Comparison of ENCODE assay signal across 1 cellular context in the genomic region with DNA sequence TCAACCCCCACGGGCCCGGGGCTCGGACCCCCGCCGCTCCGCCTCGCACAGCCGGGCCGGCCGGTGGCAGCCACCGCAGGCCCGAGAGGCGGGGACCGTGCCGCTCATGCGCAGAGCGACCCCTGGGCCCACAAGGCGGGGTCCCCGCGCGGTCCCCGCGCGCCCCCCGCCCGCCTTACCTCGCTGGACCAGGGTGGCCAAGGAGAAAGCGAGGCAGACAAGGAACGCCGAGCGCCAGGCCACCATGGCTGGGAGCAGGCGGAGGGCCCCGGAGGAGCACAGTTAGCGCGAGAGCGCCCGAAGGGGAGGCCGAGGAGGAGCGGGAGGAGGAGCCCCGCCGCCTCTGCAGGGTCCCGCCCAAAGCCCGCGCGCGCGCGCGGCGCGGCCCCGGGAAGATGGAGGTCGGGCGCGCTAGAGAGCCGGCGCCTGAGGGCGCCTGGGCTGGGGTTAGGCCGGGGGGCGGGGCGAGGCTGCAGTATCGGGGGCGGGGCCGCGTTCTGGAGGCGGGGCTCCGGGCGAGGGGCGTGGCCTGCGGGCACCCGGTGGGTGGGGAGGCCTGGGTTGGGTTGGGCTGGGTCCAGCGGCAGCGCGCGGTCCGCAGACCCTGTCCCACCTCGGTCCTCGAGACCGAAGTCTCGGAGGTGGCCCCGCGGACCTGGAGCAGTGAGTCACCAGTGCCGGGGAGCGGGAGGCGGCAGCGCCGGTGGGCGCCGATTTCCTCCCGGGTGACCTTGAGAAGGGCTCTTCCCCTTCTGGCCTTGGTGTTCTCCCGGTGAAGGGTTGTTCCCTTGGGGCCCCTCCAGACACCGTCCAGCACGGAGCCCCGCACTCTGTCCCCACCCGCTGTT.
TF ChIP-seq lines count a peak whose summit lies in the region.

A gene with protein sequence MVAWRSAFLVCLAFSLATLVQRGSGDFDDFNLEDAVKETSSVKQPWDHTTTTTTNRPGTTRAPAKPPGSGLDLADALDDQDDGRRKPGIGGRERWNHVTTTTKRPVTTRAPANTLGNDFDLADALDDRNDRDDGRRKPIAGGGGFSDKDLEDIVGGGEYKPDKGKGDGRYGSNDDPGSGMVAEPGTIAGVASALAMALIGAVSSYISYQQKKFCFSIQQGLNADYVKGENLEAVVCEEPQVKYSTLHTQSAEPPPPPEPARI (minus strand): TSS at position 326 of the 848 bp plus-strand sequence. CDS start 80 bp downstream, at position 246.

TF ChIP-seq in HEK293, 187 proteins besides CTCF, POLR2A, EP300 and RAD21 (continued from another document and continues in another):
- TF ChIP-seq, protein P1, sequence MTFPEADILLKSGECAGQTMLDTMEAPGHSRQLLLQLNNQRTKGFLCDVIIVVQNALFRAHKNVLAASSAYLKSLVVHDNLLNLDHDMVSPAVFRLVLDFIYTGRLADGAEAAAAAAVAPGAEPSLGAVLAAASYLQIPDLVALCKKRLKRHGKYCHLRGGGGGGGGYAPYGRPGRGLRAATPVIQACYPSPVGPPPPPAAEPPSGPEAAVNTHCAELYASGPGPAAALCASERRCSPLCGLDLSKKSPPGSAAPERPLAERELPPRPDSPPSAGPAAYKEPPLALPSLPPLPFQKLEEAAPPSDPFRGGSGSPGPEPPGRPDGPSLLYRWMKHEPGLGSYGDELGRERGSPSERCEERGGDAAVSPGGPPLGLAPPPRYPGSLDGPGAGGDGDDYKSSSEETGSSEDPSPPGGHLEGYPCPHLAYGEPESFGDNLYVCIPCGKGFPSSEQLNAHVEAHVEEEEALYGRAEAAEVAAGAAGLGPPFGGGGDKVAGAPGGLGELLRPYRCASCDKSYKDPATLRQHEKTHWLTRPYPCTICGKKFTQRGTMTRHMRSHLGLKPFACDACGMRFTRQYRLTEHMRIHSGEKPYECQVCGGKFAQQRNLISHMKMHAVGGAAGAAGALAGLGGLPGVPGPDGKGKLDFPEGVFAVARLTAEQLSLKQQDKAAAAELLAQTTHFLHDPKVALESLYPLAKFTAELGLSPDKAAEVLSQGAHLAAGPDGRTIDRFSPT (tag by site-specific recombination; IDR thresholded peaks at IDR 0.05): peak; percentile 46; the same call in 1 of the 2 replicates
- no peak for TF ChIP-seq ZNF146 (tag by site-specific recombination; IDR thresholded peaks at IDR 0.05)
- TF ChIP-seq, protein P2, sequence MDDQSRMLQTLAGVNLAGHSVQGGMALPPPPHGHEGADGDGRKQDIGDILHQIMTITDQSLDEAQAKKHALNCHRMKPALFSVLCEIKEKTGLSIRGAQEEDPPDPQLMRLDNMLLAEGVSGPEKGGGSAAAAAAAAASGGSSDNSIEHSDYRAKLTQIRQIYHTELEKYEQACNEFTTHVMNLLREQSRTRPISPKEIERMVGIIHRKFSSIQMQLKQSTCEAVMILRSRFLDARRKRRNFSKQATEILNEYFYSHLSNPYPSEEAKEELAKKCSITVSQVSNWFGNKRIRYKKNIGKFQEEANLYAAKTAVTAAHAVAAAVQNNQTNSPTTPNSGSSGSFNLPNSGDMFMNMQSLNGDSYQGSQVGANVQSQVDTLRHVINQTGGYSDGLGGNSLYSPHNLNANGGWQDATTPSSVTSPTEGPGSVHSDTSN (CRISPR knock-in tag; IDR thresholded peaks at IDR 0.05): no peak
- TF ChIP-seq, protein P3, sequence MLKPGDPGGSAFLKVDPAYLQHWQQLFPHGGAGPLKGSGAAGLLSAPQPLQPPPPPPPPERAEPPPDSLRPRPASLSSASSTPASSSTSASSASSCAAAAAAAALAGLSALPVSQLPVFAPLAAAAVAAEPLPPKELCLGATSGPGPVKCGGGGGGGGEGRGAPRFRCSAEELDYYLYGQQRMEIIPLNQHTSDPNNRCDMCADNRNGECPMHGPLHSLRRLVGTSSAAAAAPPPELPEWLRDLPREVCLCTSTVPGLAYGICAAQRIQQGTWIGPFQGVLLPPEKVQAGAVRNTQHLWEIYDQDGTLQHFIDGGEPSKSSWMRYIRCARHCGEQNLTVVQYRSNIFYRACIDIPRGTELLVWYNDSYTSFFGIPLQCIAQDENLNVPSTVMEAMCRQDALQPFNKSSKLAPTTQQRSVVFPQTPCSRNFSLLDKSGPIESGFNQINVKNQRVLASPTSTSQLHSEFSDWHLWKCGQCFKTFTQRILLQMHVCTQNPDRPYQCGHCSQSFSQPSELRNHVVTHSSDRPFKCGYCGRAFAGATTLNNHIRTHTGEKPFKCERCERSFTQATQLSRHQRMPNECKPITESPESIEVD (tag by site-specific recombination; IDR thresholded peaks at IDR 0.05): no peak
- TF ChIP-seq, protein P4, sequence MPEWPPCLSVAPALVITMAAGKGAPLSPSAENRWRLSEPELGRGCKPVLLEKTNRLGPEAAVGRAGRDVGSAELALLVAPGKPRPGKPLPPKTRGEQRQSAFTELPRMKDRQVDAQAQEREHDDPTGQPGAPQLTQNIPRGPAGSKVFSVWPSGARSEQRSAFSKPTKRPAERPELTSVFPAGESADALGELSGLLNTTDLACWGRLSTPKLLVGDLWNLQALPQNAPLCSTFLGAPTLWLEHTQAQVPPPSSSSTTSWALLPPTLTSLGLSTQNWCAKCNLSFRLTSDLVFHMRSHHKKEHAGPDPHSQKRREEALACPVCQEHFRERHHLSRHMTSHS (tag by site-specific recombination; IDR thresholded peaks at IDR 0.05): no peak
- TF ChIP-seq, protein P5, sequence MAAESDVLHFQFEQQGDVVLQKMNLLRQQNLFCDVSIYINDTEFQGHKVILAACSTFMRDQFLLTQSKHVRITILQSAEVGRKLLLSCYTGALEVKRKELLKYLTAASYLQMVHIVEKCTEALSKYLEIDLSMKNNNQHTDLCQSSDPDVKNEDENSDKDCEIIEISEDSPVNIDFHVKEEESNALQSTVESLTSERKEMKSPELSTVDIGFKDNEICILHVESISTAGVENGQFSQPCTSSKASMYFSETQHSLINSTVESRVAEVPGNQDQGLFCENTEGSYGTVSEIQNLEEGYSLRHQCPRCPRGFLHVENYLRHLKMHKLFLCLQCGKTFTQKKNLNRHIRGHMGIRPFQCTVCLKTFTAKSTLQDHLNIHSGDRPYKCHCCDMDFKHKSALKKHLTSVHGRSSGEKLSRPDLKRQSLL (tag by site-specific recombination; IDR thresholded peaks at IDR 0.05): peak; percentile 68
- TF ChIP-seq ZNF561 (tag by site-specific recombination; IDR thresholded peaks at IDR 0.05; ENCODE audit: borderline replicate concordance): 0 out of 2 replicates have a peak, but pooled peaks have one; percentile 27
- TF ChIP-seq ZNF548 (tag by site-specific recombination; IDR thresholded peaks at IDR 0.05): no peak
- no peak for TF ChIP-seq ZNF133 (tag by site-specific recombination; IDR thresholded peaks at IDR 0.05)
- no peak for TF ChIP-seq ZNF366 (tag by site-specific recombination; conservative IDR thresholded peaks at IDR 0.05)
- no peak for TF ChIP-seq BCL11B (tag by site-specific recombination; IDR thresholded peaks at IDR 0.05; ENCODE audit: low read depth)
- no peak for TF ChIP-seq GLI2 (tag by site-specific recombination; IDR thresholded peaks at IDR 0.05; ENCODE audit: borderline replicate concordance, low read depth)
- TF ChIP-seq ZSCAN16 (tag by site-specific recombination; IDR thresholded peaks at IDR 0.05): no peak
- TF ChIP-seq ZNF169 (tag by site-specific recombination; IDR thresholded peaks at IDR 0.05): no peak
- TF ChIP-seq, protein P6, sequence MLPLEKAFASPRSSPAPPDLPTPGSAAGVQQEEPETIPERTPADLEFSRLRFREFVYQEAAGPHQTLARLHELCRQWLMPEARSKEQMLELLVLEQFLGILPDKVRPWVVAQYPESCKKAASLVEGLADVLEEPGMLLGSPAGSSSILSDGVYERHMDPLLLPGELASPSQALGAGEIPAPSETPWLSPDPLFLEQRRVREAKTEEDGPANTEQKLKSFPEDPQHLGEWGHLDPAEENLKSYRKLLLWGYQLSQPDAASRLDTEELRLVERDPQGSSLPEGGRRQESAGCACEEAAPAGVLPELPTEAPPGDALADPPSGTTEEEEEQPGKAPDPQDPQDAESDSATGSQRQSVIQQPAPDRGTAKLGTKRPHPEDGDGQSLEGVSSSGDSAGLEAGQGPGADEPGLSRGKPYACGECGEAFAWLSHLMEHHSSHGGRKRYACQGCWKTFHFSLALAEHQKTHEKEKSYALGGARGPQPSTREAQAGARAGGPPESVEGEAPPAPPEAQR (tag by site-specific recombination; IDR thresholded peaks at IDR 0.05): no peak
- TF ChIP-seq KLF1 (tag by site-specific recombination; IDR thresholded peaks at IDR 0.05): no peak; the same call in 1 of the 2 replicates
- no peak for TF ChIP-seq ZNF529 (tag by site-specific recombination; IDR thresholded peaks at IDR 0.05; ENCODE audit: insufficient replicate concordance)
- TF ChIP-seq ZNF660 (tag by site-specific recombination; IDR thresholded peaks at IDR 0.05): 0 out of 2 replicates have a peak, but pooled peaks have one; percentile 9
- no peak for TF ChIP-seq GLI4 (tag by site-specific recombination; IDR thresholded peaks at IDR 0.05)
- TF ChIP-seq REPIN1 (tag by site-specific recombination; IDR thresholded peaks at IDR 0.05; ENCODE audit: low read depth): no peak
- TF ChIP-seq, protein P7, sequence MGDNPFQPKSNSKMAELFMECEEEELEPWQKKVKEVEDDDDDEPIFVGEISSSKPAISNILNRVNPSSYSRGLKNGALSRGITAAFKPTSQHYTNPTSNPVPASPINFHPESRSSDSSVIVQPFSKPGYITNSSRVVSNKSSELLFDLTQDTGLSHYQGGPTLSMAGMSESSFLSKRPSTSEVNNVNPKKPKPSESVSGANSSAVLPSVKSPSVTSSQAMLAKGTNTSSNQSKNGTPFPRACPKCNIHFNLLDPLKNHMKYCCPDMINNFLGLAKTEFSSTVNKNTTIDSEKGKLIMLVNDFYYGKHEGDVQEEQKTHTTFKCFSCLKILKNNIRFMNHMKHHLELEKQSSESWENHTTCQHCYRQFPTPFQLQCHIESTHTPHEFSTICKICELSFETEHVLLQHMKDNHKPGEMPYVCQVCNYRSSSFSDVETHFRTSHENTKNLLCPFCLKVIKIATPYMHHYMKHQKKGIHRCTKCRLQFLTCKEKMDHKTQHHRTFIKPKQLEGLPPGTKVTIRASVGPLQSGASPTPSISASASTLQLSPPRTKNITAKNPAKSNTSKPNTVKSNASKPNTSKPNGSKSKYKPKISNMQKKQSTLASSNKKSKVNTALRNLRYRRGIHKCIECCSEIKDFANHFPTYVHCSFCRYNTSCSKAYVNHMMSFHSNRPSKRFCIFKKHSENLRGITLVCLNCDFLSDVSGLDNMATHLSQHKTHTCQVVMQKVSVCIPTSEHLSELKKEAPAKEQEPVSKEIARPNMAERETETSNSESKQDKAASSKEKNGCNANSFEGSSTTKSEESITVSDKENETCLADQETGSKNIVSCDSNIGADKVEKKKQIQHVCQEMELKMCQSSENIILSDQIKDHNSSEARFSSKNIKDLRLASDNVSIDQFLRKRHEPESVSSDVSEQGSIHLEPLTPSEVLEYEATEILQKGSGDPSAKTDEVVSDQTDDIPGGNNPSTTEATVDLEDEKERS (tag by site-specific recombination; IDR thresholded peaks at IDR 0.05): no peak
- TF ChIP-seq, protein P8, sequence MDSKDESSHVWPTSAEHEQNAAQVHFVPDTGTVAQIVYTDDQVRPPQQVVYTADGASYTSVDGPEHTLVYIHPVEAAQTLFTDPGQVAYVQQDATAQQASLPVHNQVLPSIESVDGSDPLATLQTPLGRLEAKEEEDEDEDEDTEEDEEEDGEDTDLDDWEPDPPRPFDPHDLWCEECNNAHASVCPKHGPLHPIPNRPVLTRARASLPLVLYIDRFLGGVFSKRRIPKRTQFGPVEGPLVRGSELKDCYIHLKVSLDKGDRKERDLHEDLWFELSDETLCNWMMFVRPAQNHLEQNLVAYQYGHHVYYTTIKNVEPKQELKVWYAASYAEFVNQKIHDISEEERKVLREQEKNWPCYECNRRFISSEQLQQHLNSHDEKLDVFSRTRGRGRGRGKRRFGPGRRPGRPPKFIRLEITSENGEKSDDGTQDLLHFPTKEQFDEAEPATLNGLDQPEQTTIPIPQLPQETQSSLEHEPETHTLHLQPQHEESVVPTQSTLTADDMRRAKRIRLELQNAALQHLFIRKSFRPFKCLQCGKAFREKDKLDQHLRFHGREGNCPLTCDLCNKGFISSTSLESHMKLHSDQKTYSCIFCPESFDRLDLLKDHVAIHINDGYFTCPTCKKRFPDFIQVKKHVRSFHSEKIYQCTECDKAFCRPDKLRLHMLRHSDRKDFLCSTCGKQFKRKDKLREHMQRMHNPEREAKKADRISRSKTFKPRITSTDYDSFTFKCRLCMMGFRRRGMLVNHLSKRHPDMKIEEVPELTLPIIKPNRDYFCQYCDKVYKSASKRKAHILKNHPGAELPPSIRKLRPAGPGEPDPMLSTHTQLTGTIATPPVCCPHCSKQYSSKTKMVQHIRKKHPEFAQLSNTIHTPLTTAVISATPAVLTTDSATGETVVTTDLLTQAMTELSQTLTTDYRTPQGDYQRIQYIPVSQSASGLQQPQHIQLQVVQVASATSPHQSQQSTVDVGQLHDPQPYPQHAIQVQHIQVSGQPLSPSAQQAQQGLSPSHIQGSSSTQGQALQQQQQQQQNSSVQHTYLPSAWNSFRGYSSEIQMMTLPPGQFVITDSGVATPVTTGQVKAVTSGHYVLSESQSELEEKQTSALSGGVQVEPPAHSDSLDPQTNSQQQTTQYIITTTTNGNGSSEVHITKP (tag by site-specific recombination; IDR thresholded peaks at IDR 0.05): no peak
- no peak for TF ChIP-seq OVOL3 (tag by site-specific recombination; IDR thresholded peaks at IDR 0.05)
- TF ChIP-seq, protein P9, sequence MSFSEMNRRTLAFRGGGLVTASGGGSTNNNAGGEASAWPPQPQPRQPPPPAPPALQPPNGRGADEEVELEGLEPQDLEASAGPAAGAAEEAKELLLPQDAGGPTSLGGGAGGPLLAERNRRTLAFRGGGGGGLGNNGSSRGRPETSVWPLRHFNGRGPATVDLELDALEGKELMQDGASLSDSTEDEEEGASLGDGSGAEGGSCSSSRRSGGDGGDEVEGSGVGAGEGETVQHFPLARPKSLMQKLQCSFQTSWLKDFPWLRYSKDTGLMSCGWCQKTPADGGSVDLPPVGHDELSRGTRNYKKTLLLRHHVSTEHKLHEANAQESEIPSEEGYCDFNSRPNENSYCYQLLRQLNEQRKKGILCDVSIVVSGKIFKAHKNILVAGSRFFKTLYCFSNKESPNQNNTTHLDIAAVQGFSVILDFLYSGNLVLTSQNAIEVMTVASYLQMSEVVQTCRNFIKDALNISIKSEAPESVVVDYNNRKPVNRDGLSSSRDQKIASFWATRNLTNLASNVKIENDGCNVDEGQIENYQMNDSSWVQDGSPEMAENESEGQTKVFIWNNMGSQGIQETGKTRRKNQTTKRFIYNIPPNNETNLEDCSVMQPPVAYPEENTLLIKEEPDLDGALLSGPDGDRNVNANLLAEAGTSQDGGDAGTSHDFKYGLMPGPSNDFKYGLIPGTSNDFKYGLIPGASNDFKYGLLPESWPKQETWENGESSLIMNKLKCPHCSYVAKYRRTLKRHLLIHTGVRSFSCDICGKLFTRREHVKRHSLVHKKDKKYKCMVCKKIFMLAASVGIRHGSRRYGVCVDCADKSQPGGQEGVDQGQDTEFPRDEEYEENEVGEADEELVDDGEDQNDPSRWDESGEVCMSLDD (tag by site-specific recombination; IDR thresholded peaks at IDR 0.05): 0 out of 2 replicates have a peak, but pooled peaks have one; percentile 32
- TF ChIP-seq ZNF292 (tag by site-specific recombination; IDR thresholded peaks at IDR 0.05; ENCODE audit: borderline replicate concordance, low read depth): no peak
- TF ChIP-seq ZNF785 (tag by site-specific recombination; IDR thresholded peaks at IDR 0.05): no peak
- TF ChIP-seq TRIM28 (IDR thresholded peaks at IDR 0.05; ENCODE audit: borderline replicate concordance, low read length): no peak
- no peak for TF ChIP-seq TCF7L2 (IDR thresholded peaks at IDR 0.05; ENCODE audit: borderline replicate concordance, low read depth, low read length)
